Comparison of ENCODE assay signal across 14 cellular contexts in genomic region chr12:77189463-77189862, GRCh38.
DNase-seq lines count a peak whose midpoint lies in the region; ATAC-seq, FAIRE-seq and TF ChIP-seq lines count a peak whose summit lies in the region.
"Had no signal": no experiment of that assay in that cellular context is flagged by ENCODE, and none has a peak within 500 bp of the region (broad histone marks: within the 10 kb centered on the region; RNA-seq: fewer than 3 reads in every experiment).

No MANE protein-coding gene starts in this region.

- H3K36me3 Mint-ChIP-seq in GM23338 (ENCODE audit: low read depth) = no peaks in the 10 kb centered on the region
- H3K36me3 Mint-ChIP-seq: brain, naive B cell had no signal

- no peak for DNase-seq in GM23338 (ENCODE audit: low spot score)
- DNase-seq in SK-N-SH = no peak
- DNase-seq in fibroblast of the aortic adventitia (ENCODE audit: low read depth) = peak; percentile 72
- peak; percentile 26 for DNase-seq in smooth muscle cell of the brain vasculature (ENCODE audit: low read depth, low spot score)
- no peak for DNase-seq in NCI-H187 treated with DMSO at 0.1 percent for 48 hours (lab: John Stamatoyannopoulos, UW)
- no peak for DNase-seq in pancreas
- DNase-seq: activated CD4-positive, CD25-positive, alpha-beta regulatory T cell; DMS 273 treated with DMSO at 0.1 percent for 48 hours; naive B cell; thyroid gland had no signal

- H3K36me3 ChIP-seq in GM23338 (ENCODE audit: insufficient read depth) = no peaks in the 10 kb centered on the region
- H3K36me3 ChIP-seq in SK-N-SH (replicated peaks in 1 of 2; ENCODE audit: control insufficient read depth in 1 of 2, insufficient read depth in 2 of 2, low read length in 1 of 2) = no peaks in the 10 kb centered on the region
- H3K36me3 ChIP-seq in pancreas = no peaks in the 10 kb centered on the region
- H3K36me3 ChIP-seq: thyroid gland had no signal

- H3K4me1 Mint-ChIP-seq in GM23338 = no peaks in the 10 kb centered on the region
- H3K4me1 Mint-ChIP-seq: naive B cell had no signal

- H3K79me2 ChIP-seq in GM23338 (replicated peaks; ENCODE audit: insufficient read depth) = no peaks in the 10 kb centered on the region
- no peaks in the 10 kb centered on the region for H3K79me2 ChIP-seq in SK-N-SH (ENCODE audit: insufficient read depth)

- POLR2A ChIA-PET in SK-N-SH (lab: Yijun Ruan, JAX) = no interaction called here

- H3F3A ChIP-seq in GM23338 (replicated peaks; ENCODE audit: low read depth) (no peaks in the 10 kb centered on the region), SK-N-SH (replicated peaks; ENCODE audit: insufficient read depth) (peaks cover 26% of the 10 kb centered on the region)

- H3K4me1 ChIP-seq in GM23338 (ENCODE audit: insufficient read depth) (0 out of 2 replicates have a peak, but pooled peaks cover 3% of the 10 kb centered on the region), SK-N-SH (ENCODE audit: control insufficient read depth in 1 of 2, insufficient read depth in 2 of 2, low read depth in 1 of 2, low read length in 1 of 2) (peaks cover 0 to 10% of the 10 kb centered on the region in 2 experiments; a peak in 3 of 4 replicates), pancreas (no peaks in the 10 kb centered on the region)
- H3K4me1 ChIP-seq: thyroid gland had no signal

- H3K9me2 ChIP-seq in GM23338 (ENCODE audit: insufficient read depth) (no peaks in the 10 kb centered on the region), SK-N-SH (no peaks in the 10 kb centered on the region)

- peak; percentile 61 to 97; a peak in 3 of 4 replicates for TF ChIP-seq EP300 in SK-N-SH (IDR thresholded peaks at IDR 0.05; ENCODE audit: borderline replicate concordance in 1 of 2, low read depth in 1 of 2, low read length in 1 of 2)

- 0% methylated on average over 5 of the region's 5 CpGs for WGBS in SK-N-SH (ENCODE audit: low lambda C conversion rate)
- 42 to 45% methylated on average over 5 of the region's 5 CpGs for WGBS in pancreas, 2 donors

- H3K4me3 Mint-ChIP-seq in GM23338 = no peak overlapping the region
- H3K4me3 Mint-ChIP-seq: brain, naive B cell had no signal

- no peak overlapping the region for H3K27ac Mint-ChIP-seq in GM23338
- H3K27ac Mint-ChIP-seq: naive B cell had no signal

- H3K27me3 ChIP-seq in GM23338 (ENCODE audit: insufficient read depth) (no peaks in the 10 kb centered on the region), SK-N-SH (ENCODE audit: insufficient read depth) (no peaks in the 10 kb centered on the region), pancreas (no peaks in the 10 kb centered on the region)
- H3K27me3 ChIP-seq: thyroid gland had no signal

- TF ChIP-seq CTCF in GM23338 (conservative IDR thresholded peaks at IDR 0.05; ENCODE audit: low read depth in 2 of 2) (no peak), SK-N-SH (IDR thresholded peaks at IDR 0.05) (no peak), fibroblast of the aortic adventitia (IDR thresholded peaks at IDR 0.05; ENCODE audit: insufficient read depth, low read length) (no peak), pancreas (IDR thresholded peaks at IDR 0.05) (no peak)

- intact Hi-C loops in pancreas (cut with DNase I) = no loop called here

- ATAC-seq in GM23338 (no peak), pancreas (no peak), HG03108 (IDR thresholded peaks at IDR 0.05; ENCODE audit: unreplicated experiment) (no peak)

- no peak for TF ChIP-seq RAD21 in SK-N-SH (IDR thresholded peaks at IDR 0.05; ENCODE audit: low read length)

- H3K4me2 ChIP-seq in GM23338 (no peak overlapping the region), SK-N-SH (peak overlapping the region; percentile 70)

- H3K9ac ChIP-seq in SK-N-SH = peak overlapping the region; percentile 62

- no peaks in the 10 kb centered on the region for H3K27me3 Mint-ChIP-seq in GM23338 (ENCODE audit: insufficient read depth, low read depth, poor library complexity)
- H3K27me3 Mint-ChIP-seq: brain had no signal

- H2AFZ ChIP-seq in GM23338 = 0 out of 2 replicates have a peak overlapping the region, but pooled peaks have one; percentile 34
- peak overlapping the region; percentile 23; the same call in 1 of the 2 replicates for H2AFZ ChIP-seq in SK-N-SH (ENCODE audit: low read depth)

- CTCF ChIA-PET in SK-N-SH (lab: Yijun Ruan, JAX) = interaction anchor here (0.7 kb wide), 1 partner anchor 794 kb away, joined by 3 read pairs; no protein-coding TSS in a partner anchor

- H3K4me3 ChIP-seq in GM23338 (no peak overlapping the region), SK-N-SH (ENCODE audit: low read depth in 2 of 2, low read length in 1 of 2) (peak overlapping the region; percentile 17 to 33; a peak in 3 of 4 replicates), fibroblast of the aortic adventitia (ENCODE audit: low read depth, low read length) (no peak overlapping the region), pancreas (no peak overlapping the region)
- H3K4me3 ChIP-seq: skin epidermis, thyroid gland had no signal

- H3K9me3 Mint-ChIP-seq in GM23338 = no peaks in the 10 kb centered on the region
- H3K9me3 Mint-ChIP-seq: brain had no signal

- no peak for FAIRE-seq in pancreas (lab: Jason Lieb, UNC)
- FAIRE-seq: GM12891 had no signal

- H4K20me1 ChIP-seq in GM23338 (replicated peaks; ENCODE audit: insufficient read depth) = no peaks in the 10 kb centered on the region
- H4K20me1 ChIP-seq in SK-N-SH (ENCODE audit: insufficient read depth) = no peaks in the 10 kb centered on the region

- H3K9me3 ChIP-seq in SK-N-SH (no peaks in the 10 kb centered on the region), pancreas (no peaks in the 10 kb centered on the region)
- H3K9me3 ChIP-seq: thyroid gland had no signal

- H3K27ac ChIP-seq in GM23338 (ENCODE audit: low read depth) = no peak overlapping the region
- H3K27ac ChIP-seq in SK-N-SH (ENCODE audit: low read depth in 2 of 2, low read length in 1 of 2) = peak overlapping the region; percentile 81 to 97; a peak in 3 of 4 replicates
- no peak overlapping the region for H3K27ac ChIP-seq in pancreas
- H3K27ac ChIP-seq: thyroid gland had no signal

TF ChIP-seq in GM23338, 12 proteins besides CTCF, POLR2A, EP300 and RAD21 (continues in another document):
- TF ChIP-seq EZH2 (IDR thresholded peaks at IDR 0.05; ENCODE audit: low read depth, unreplicated experiment) = no peak
- no peak for TF ChIP-seq POLR2AphosphoS5 (IDR thresholded peaks at IDR 0.05; ENCODE audit: low read depth)
- no peak for TF ChIP-seq JUNB (IDR thresholded peaks at IDR 0.05; ENCODE audit: unreplicated experiment)
- TF ChIP-seq ZNF331 (CRISPR knock-in tag; IDR thresholded peaks at IDR 0.05; ENCODE audit: low read depth) = no peak
- no peak for TF ChIP-seq REST (IDR thresholded peaks at IDR 0.05; ENCODE audit: unreplicated experiment)
- TF ChIP-seq ZNF114 (CRISPR knock-in tag; IDR thresholded peaks at IDR 0.05) = no peak

TF ChIP-seq in SK-N-SH, 30 proteins besides CTCF, POLR2A, EP300 and RAD21 (continues in another document):
- TF ChIP-seq USF1 (IDR thresholded peaks at IDR 0.05; ENCODE audit: borderline replicate concordance, low read depth) = no peak
- TF ChIP-seq NFIC (IDR thresholded peaks at IDR 0.05; ENCODE audit: borderline replicate concordance) = no peak; the same call in none of the 2 replicates
- TF ChIP-seq ZBTB33 (IDR thresholded peaks at IDR 0.05; ENCODE audit: borderline replicate concordance, low read depth) = no peak
- TF ChIP-seq JUND (IDR thresholded peaks at IDR 0.05) = peak; percentile 89
- TF ChIP-seq NRF1 (IDR thresholded peaks at IDR 0.05; ENCODE audit: low read depth, low read length) = no peak
- no peak for TF ChIP-seq ELF1 (IDR thresholded peaks at IDR 0.05)
- peak; percentile 64; the same call in 1 of the 2 replicates for TF ChIP-seq POLR2AphosphoS5 (IDR thresholded peaks at IDR 0.05; ENCODE audit: low read depth, low read length)
- peak; percentile 87; the same call in 1 of the 2 replicates for TF ChIP-seq TAF1 (IDR thresholded peaks at IDR 0.05; ENCODE audit: borderline replicate concordance, low read depth, low read length)
- TF ChIP-seq MAX (IDR thresholded peaks at IDR 0.05; ENCODE audit: low read depth) = peak; percentile 14; the same call in 1 of the 2 replicates
- no peak for TF ChIP-seq RFX5 (IDR thresholded peaks at IDR 0.05; ENCODE audit: low read length)
- TF ChIP-seq RCOR1 (IDR thresholded peaks at IDR 0.05; ENCODE audit: low read length) = no peak

Comparison
In these comparisons a context has a peak if more than half of its experiments do, and no peak if none do; other contexts are left out.
1. DNase-seq: peak in fibroblast of the aortic adventitia (single experiment) and smooth muscle cell of the brain vasculature (single experiment); none in GM23338 (single experiment), SK-N-SH (single experiment), NCI-H187 treated with DMSO at 0.1 percent for 48 hours (single experiment) and pancreas (0 of 6).
2. H3K27ac ChIP-seq: peak in SK-N-SH (2 of 2); none in GM23338 (single experiment) and pancreas (0 of 4).
3. H3K4me3 ChIP-seq: peak in SK-N-SH (2 of 2); none in GM23338 (single experiment), fibroblast of the aortic adventitia (single experiment) and pancreas (0 of 4).